ENCODE assay signal across 8 cellular contexts in genomic region chr5:128216860-128217531, GRCh38.
DNase-seq lines count a peak whose midpoint lies in the region; ATAC-seq lines count a peak whose summit lies in the region.
"Had no signal": no experiment of that assay in that cellular context is flagged by ENCODE, and none has a peak within 500 bp of the region (broad histone marks: within the 10 kb centered on the region; RNA-seq: fewer than 3 reads in every experiment).

No MANE protein-coding gene starts in this region.

- DNase-seq in HK-2 (ENCODE audit: unreplicated experiment), result peak; percentile 76
- peak; percentile 98 for DNase-seq in astrocyte of the hippocampus (ENCODE audit: low read depth, low spot score)
- DNase-seq in left ventricle myocardium superior, result peak; percentile 55
- DNase-seq in stromal cell of bone marrow (ENCODE audit: low read depth), result peak; percentile 95
- DNase-seq in COLO829 (ENCODE audit: low spot score), result no peak
- DNase-seq in GM19240 (ENCODE audit: insufficient read length, low spot score), result no peak
- DNase-seq: NCI-H1105 had no signal

- H3K27ac Mint-ChIP-seq in stimulated activated memory B cell treated with anti-CD40 and anti-IgM and Interleukin-4, amounts not matched to agents 10 μg/mL and 1 μg/mL and 100 μg/mL, for 72 hours, result no peak overlapping the region

- peak; percentile 89 for ATAC-seq in left ventricle myocardium superior
- no peak for ATAC-seq in stimulated activated memory B cell treated with anti-CD40 and anti-IgM and Interleukin-4, amounts not matched to agents 10 μg/mL and 1 μg/mL and 100 μg/mL, for 72 hours

- no peaks in the 10 kb centered on the region for H3K4me1 Mint-ChIP-seq in stimulated activated memory B cell treated with anti-CD40 and anti-IgM and Interleukin-4, amounts not matched to agents 10 μg/mL and 1 μg/mL and 100 μg/mL, for 72 hours

- no peaks in the 10 kb centered on the region for H3K9me3 Mint-ChIP-seq in stimulated activated memory B cell treated with anti-CD40 and anti-IgM and Interleukin-4, amounts not matched to agents 10 μg/mL and 1 μg/mL and 100 μg/mL, for 72 hours

- intact Hi-C loops in left ventricle myocardium superior (cut with micrococcal nuclease), result loop anchor here (5.0 to 10.0 kb wide), 2 partner anchors 280 to 628 kb away; no protein-coding TSS in a partner anchor

- H3K36me3 Mint-ChIP-seq in stimulated activated memory B cell treated with anti-CD40 and anti-IgM and Interleukin-4, amounts not matched to agents 10 μg/mL and 1 μg/mL and 100 μg/mL, for 72 hours, result no peaks in the 10 kb centered on the region

- no peaks in the 10 kb centered on the region for H3K27me3 Mint-ChIP-seq in stimulated activated memory B cell treated with anti-CD40 and anti-IgM and Interleukin-4, amounts not matched to agents 10 μg/mL and 1 μg/mL and 100 μg/mL, for 72 hours

- no peak overlapping the region for H3K4me3 Mint-ChIP-seq in stimulated activated memory B cell treated with anti-CD40 and anti-IgM and Interleukin-4, amounts not matched to agents 10 μg/mL and 1 μg/mL and 100 μg/mL, for 72 hours

Comparison
In these comparisons a context has a peak if more than half of its experiments do, and no peak if none do; other contexts are left out.
1. DNase-seq: peak in HK-2 (single experiment), astrocyte of the hippocampus (single experiment), left ventricle myocardium superior (single experiment) and stromal cell of bone marrow (single experiment); none in COLO829 (single experiment) and GM19240 (single experiment).